In the genomic region with DNA sequence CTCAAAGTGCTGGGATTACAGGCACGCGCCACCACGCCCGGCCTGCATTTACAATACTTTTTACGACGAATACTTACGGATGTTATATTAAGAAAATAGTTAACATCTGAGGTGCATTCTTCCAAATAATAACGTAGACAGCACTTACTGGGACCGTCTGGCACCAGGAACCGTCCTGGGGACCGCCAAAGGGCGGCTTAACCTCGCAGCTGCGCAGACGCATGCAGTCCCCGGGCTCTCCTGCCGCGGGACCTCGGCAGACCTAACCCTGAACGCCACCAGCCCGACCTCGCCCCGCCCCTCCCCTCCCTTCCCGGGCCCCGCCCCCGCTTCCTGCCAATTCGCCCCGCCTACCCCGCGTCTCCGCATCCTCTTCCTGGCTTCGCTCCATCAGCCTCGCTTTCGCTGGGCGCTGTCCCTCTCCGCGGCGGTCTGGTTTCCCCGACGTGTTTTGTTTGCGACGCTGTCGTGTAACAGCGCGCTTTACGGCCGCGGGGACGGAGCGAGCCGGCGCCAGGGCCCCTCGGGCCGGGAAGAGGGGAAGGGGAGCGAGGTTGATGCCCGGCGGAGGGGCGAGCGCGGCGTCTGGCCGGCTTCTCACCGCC, we compare ENCODE assay signal across 8 cellular contexts. TPM values are rescaled to one million over a fixed set of nuclear protein-coding genes. Genes with fewer than 3 reads are reported as not detected.
DNase-seq lines count a peak whose midpoint lies in the region; ATAC-seq lines count a peak whose summit lies in the region.

TSS of gene CNOT11 (plus strand) at position 479 of the 605 bp plus-strand sequence. CDS start at position 558, 79 bp downstream.

- no peaks in the 10 kb centered on the region for H3K9me3 ChIP-seq in CD8-positive, alpha-beta memory T cell (ENCODE audit: low read length)
- H3K9me3 ChIP-seq in effector memory CD4-positive, alpha-beta T cell (ENCODE audit: control insufficient read depth, low read length), result no peaks in the 10 kb centered on the region

- H3K27me3 ChIP-seq in CD8-positive, alpha-beta memory T cell (ENCODE audit: insufficient read depth, low read length, poor library complexity, severe bottlenecking), result no peaks in the 10 kb centered on the region
- no peaks in the 10 kb centered on the region for H3K27me3 ChIP-seq in effector memory CD4-positive, alpha-beta T cell (replicated peaks; ENCODE audit: control insufficient read depth, insufficient read depth, low read length, poor library complexity, severe bottlenecking)

- no peaks in the 10 kb centered on the region for H3K36me3 ChIP-seq in CD8-positive, alpha-beta memory T cell (ENCODE audit: insufficient read depth, low read length)
- H3K36me3 ChIP-seq in effector memory CD4-positive, alpha-beta T cell (ENCODE audit: control insufficient read depth, insufficient read depth, low read length), result peaks cover under 1% of the 10 kb centered on the region

- peak; percentile 73 for ATAC-seq in GM19468 (IDR thresholded peaks at IDR 0.05; ENCODE audit: extremely low read depth, unreplicated experiment)
- ATAC-seq in memory B cell (ENCODE audit: low read depth), result peak; percentile 77

- peak; percentile 97 to 99 (median 98) for DNase-seq in CD8-positive, alpha-beta memory T cell
- DNase-seq in HS-5 (ENCODE audit: low read depth), result peak; percentile 100
- DNase-seq in NK-92 treated with Interleukin-12 subunit alpha and Interleukin-12 subunit beta, amount 100 ng/mL, for 24 hours (lab: John Stamatoyannopoulos, UW), result peak; percentile 98
- peak; percentile 99 for DNase-seq in activated CD8-positive, alpha-beta memory T cell treated with anti-CD3 and anti-CD28 coated beads for 24 hours
- peak; percentile 98 for DNase-seq in effector memory CD4-positive, alpha-beta T cell
- DNase-seq in memory B cell (ENCODE audit: low spot score in 2 of 2), result peak; percentile 98
- peak; percentile 96 for DNase-seq in stimulated activated CD8-positive, alpha-beta memory T cell treated with anti-CD3 and anti-CD28 coated beads, Interleukin-12 subunit alpha, Interleukin-12 subunit beta, amount 100 ng/mL, for 24 hours (ENCODE audit: extremely low read depth)

- H3K27ac ChIP-seq in CD8-positive, alpha-beta memory T cell (ENCODE audit: low read depth, low read length), result peak within 1 kb of the TSS; percentile 98
- peak within 1 kb of the TSS; percentile 97 for H3K27ac ChIP-seq in effector memory CD4-positive, alpha-beta T cell (ENCODE audit: insufficient read depth, low read length, poor library complexity, severe bottlenecking)

- CTCF ChIA-PET in CD8-positive, alpha-beta memory T cell (lab: Charles Lee), result interaction anchor here (0.8 to 3.0 kb wide), 10 partner anchors 12 to 250 kb away, joined by 3 to 13 read pairs (median 4); partner anchors contain the start of genes CREG2, RNF149 and RPL31

- H3K4me3 ChIP-seq in CD8-positive, alpha-beta memory T cell (ENCODE audit: low read length), result peak within 1 kb of the TSS; percentile 81
- H3K4me3 ChIP-seq in effector memory CD4-positive, alpha-beta T cell (ENCODE audit: insufficient read depth, low read depth, low read length, poor library complexity, severe bottlenecking), result peak within 1 kb of the TSS; percentile 98

- H3K36me3 Mint-ChIP-seq in CD8-positive, alpha-beta memory T cell, result peaks cover 4 to 23% (median 5%) of the 10 kb centered on the region in 3 donors
- H3K36me3 Mint-ChIP-seq in memory B cell, result peaks cover 5% of the 10 kb centered on the region

- H3K27ac Mint-ChIP-seq in CD8-positive, alpha-beta memory T cell, result peak within 1 kb of the TSS; percentile 92 to 98 (median 95)
- peak within 1 kb of the TSS; percentile 93 for H3K27ac Mint-ChIP-seq in memory B cell

- peak within 1 kb of the TSS; percentile 91 to 97 (median 95) for H3K4me3 Mint-ChIP-seq in CD8-positive, alpha-beta memory T cell
- H3K4me3 Mint-ChIP-seq in memory B cell, result peak within 1 kb of the TSS; percentile 96

- POLR2A ChIA-PET in CD8-positive, alpha-beta memory T cell (lab: Charles Lee), result interaction anchor here (1.0 to 2.6 kb wide), 8 partner anchors 15 to 690 kb away, joined by 4 to 17 read pairs (median 6); partner anchors contain the start of genes PDCL3, RNF149 and RPL31

- H3K4me1 ChIP-seq in CD8-positive, alpha-beta memory T cell (ENCODE audit: insufficient read depth, low read length), result peaks cover 36% of the 10 kb centered on the region
- H3K4me1 ChIP-seq in effector memory CD4-positive, alpha-beta T cell (ENCODE audit: control insufficient read depth, insufficient read depth, low read length, poor library complexity, severe bottlenecking), result peaks cover 19% of the 10 kb centered on the region

- H3K27me3 Mint-ChIP-seq in CD8-positive, alpha-beta memory T cell, result peaks cover 0 to 5% of the 10 kb centered on the region in 2 donors
- no peaks in the 10 kb centered on the region for H3K27me3 Mint-ChIP-seq in memory B cell

- H3K9me3 Mint-ChIP-seq in CD8-positive, alpha-beta memory T cell, result no peaks in the 10 kb centered on the region
- H3K9me3 Mint-ChIP-seq in memory B cell, result no peaks in the 10 kb centered on the region

- peaks cover 39 to 55% (median 47%) of the 10 kb centered on the region in 3 donors for H3K4me1 Mint-ChIP-seq in CD8-positive, alpha-beta memory T cell
- H3K4me1 Mint-ChIP-seq in memory B cell, result peaks cover 22% of the 10 kb centered on the region

RNA-seq across cellular contexts. Expression of gene CNOT11, which starts in this region (rescaled TPM):
- 10 to 100 TPM; 60.9 to 67.4 TPM for total RNA-seq in CD8-positive, alpha-beta memory T cell
- polyA plus RNA-seq in CD8-positive, alpha-beta memory T cell, result 70.0 TPM

Comparison
In these comparisons a context has a peak if more than half of its experiments do, and no peak if none do; other contexts are left out.
1. Peak in every context shown above with its lines: DNase-seq, ATAC-seq, H3K4me3 ChIP-seq and H3K27ac ChIP-seq.